ENCODE assay signal across 25 cellular contexts in genomic region chr19:32857584-32857983, GRCh38. TPM values are rescaled to one million over a fixed set of nuclear protein-coding genes. Genes with fewer than 3 reads are reported as not detected.
"Had no signal": no experiment of that assay in that cellular context is flagged by ENCODE, and none has a peak within 500 bp of the region (broad histone marks: within the 10 kb centered on the region; RNA-seq: fewer than 3 reads in every experiment).

No MANE protein-coding gene starts in this region.

- H3K27ac ChIP-seq: KMS-11, SJSA1, SK-N-MC had no signal

- H3K27me3 ChIP-seq: SJSA1 had no signal

- H3K4me1 ChIP-seq: SJSA1 had no signal

- DNase-seq: IMR-90; Kasumi-1; MM.1S; NCI-H1092 treated with DMSO at 0.1 percent for 48 hours; NCI-H1436; NCI-H187; NCI-H2029; NCI-H2081 treated with DMSO at 0.1 percent for 48 hours; NCI-H2171; NCI-H226; NCI-H446; NCI-H510A; NCI-H524 treated with DMSO at 0.1 percent for 48 hours; NCI-H69; NCI-H774; NK-92 treated with Interleukin-12 subunit alpha and Interleukin-12 subunit beta, amount 100 ng/mL, for 24 hours; PC-3; SHP77 treated with DMSO at 0.1 percent for 48 hours had no signal

- H3K9ac ChIP-seq: KMS-11 had no signal

- H3K36me3 ChIP-seq: SJSA1 had no signal

- ATAC-seq: Panc1, PC-3, Right ventricle myocardium inferior had no signal

- H3K4me3 ChIP-seq: SJSA1, SK-N-MC had no signal

- H3K9me3 ChIP-seq: SJSA1 had no signal

- H3K4me2 ChIP-seq: KMS-11 had no signal

RNA-seq across cellular contexts. Expression of gene SLC7A9, which starts 12.0 kb away (rescaled TPM):
- total RNA-seq: IMR-90, M059J, OCI-LY7, PC-3, SJSA1 had no signal
- polyA plus RNA-seq: IMR-90 had no signal
